1 cellular context compared by ENCODE assay signal in genomic region chr17:61872099-61872498, GRCh38.
A peak's percentile ranks its signal among the peaks of the same experiment; 100 is the strongest.
TF ChIP-seq lines count a peak whose summit lies in the region.

No MANE protein-coding gene starts in this region.

TF ChIP-seq in GM12878, 131 proteins besides CTCF, POLR2A, EP300 and RAD21 (continued from another document):
- TF ChIP-seq E2F8 (IDR thresholded peaks at IDR 0.05; ENCODE audit: low read depth, partially characterized antibody): no peak
- no peak for TF ChIP-seq WRNIP1 (IDR thresholded peaks at IDR 0.05; ENCODE audit: borderline replicate concordance, low read depth, low read length)
- peak; percentile 38; the same call in 1 of the 2 replicates for TF ChIP-seq NFXL1 (IDR thresholded peaks at IDR 0.05; ENCODE audit: borderline replicate concordance)
